ENCODE assay signal across 22 cellular contexts in genomic region chr21:45493401-45494001, GRCh38.
"Had no signal": no experiment of that assay in that cellular context is flagged by ENCODE, and none has a peak within 500 bp of the region (broad histone marks: within the 10 kb centered on the region; RNA-seq: fewer than 3 reads in every experiment).

No MANE protein-coding gene starts in this region.

- H3K27ac ChIP-seq: HL-60 had no signal

- H3K27me3 ChIP-seq: MG63 had no signal

- H3K36me3 ChIP-seq: MG63 had no signal

- ATAC-seq: SK-N-SH treated with all-trans-retinoic acid at 6 μM for 48 hours had no signal

- DNase-seq: KG1, MG63, NCI-H1092, NCI-H1105 treated with DMSO at 0.1 percent for 48 hours, NCI-H1417 treated with DMSO at 0.1 percent for 48 hours, NCI-H146, NCI-H1694 treated with DMSO at 0.1 percent for 48 hours, NCI-H1930, NCI-H2081, NCI-H2107, NCI-H226, NCI-H446, NCI-H510A, NCI-H524 treated with DMSO at 0.1 percent for 48 hours, NCI-H69, NCI-H774, RPMI8226, SHP77 had no signal

- H3K4me3 ChIP-seq: MG63 had no signal

- H3K9me3 ChIP-seq: MG63 had no signal

- FAIRE-seq: HTR-8/SVneo, RCC 7860 had no signal
